ENCODE assay signal across 8 cellular contexts in genomic region chr16:57600048-57600835, GRCh38. TPM values are rescaled to one million over a fixed set of nuclear protein-coding genes. Genes with fewer than 3 reads are reported as not detected.
DNase-seq lines count a peak whose midpoint lies in the region; ATAC-seq and TF ChIP-seq lines count a peak whose summit lies in the region.

No MANE protein-coding gene starts in this region.

- TF ChIP-seq CTCF in CD14-positive monocyte (IDR thresholded peaks at IDR 0.05) (peak; percentile 42), ascending aorta (IDR thresholded peaks at IDR 0.05) (peak in 2 of 3 experiments; percentile 28 to 36)

- H3K4me3 Mint-ChIP-seq in CD14-positive monocyte, result no peak overlapping the region

- H3K36me3 ChIP-seq in ascending aorta, result no peaks in the 10 kb centered on the region

- no peak overlapping the region for H3K4me3 ChIP-seq in ascending aorta

- H3K27me3 Mint-ChIP-seq in CD14-positive monocyte (ENCODE audit: low read depth in 3 of 3), result peaks cover 12 to 27% (median 25%) of the 10 kb centered on the region in 3 donors

- peaks cover 15% of the 10 kb centered on the region for H3K4me1 Mint-ChIP-seq in CD14-positive monocyte

- H3K4me1 ChIP-seq in ascending aorta, result no peaks in the 10 kb centered on the region

- H3K9me3 ChIP-seq in ascending aorta, result peaks cover 0 to 6% of the 10 kb centered on the region in 2 donors

- ATAC-seq in GM18909 (IDR thresholded peaks at IDR 0.05; ENCODE audit: poor library complexity, unreplicated experiment), result peak; percentile 46
- no peak for ATAC-seq in GM18861 (IDR thresholded peaks at IDR 0.05; ENCODE audit: unreplicated experiment)

- DNase-seq in CD14-positive monocyte (ENCODE audit: low spot score) (no peak), NCI-H82 (lab: John Stamatoyannopoulos, UW) (peak; percentile 69), ascending aorta (ENCODE audit: low spot score in 2 of 2) (peak in 1 of 2 donors; percentile 61), iPS-NIHi7 (ENCODE audit: extremely low spot score) (peak; percentile 92), ureter (ENCODE audit: low spot score) (no peak)
- DNase-seq in stimulated activated CD4-positive, alpha-beta T cell treated with anti-CD3 and anti-CD28 coated beads, Interleukin-1b, Interleukin-23, amount 100 ng/mL, for 4 hours (ENCODE audit: low read depth in 2 of 2), result peak; percentile 15 to 31

- peaks cover 5 to 10% (median 7%) of the 10 kb centered on the region in 7 donors for H3K9me3 Mint-ChIP-seq in CD14-positive monocyte

- H3K27me3 ChIP-seq in ascending aorta, result no peaks in the 10 kb centered on the region

- H3K27ac Mint-ChIP-seq in CD14-positive monocyte, result no peak overlapping the region

- H3K36me3 Mint-ChIP-seq in CD14-positive monocyte, result no peaks in the 10 kb centered on the region

- H3K27ac ChIP-seq in ascending aorta, result no peak overlapping the region

- intact Hi-C loops in CD14-positive monocyte (cut with micrococcal nuclease), result no loop called here
- intact Hi-C loops in ascending aorta (cut with DNase I), result no loop called here

RNA-seq across cellular contexts. Expression of gene ADGRG1, which starts 28.2 kb away (rescaled TPM):
- under 1 TPM; 0.08 to 0.39 TPM for polyA plus RNA-seq in CD14-positive monocyte
- 343 TPM for total RNA-seq in ascending aorta
- total RNA-seq in ureter, result 201 TPM

RNA-seq across cellular contexts. Expression of gene ADGRG5, which starts 57.8 kb away (rescaled TPM):
- 1 to 10 TPM in 1 of 2 donors, under 1 TPM in 1; 0.97 to 1.2 TPM for polyA plus RNA-seq in CD14-positive monocyte
- total RNA-seq in ascending aorta, result not detected
- total RNA-seq in ureter, result 0.75 TPM

Comparison
In these comparisons a context has a peak if more than half of its experiments do, and no peak if none do; other contexts are left out.
1. DNase-seq: peak in NCI-H82 (single experiment), iPS-NIHi7 (single experiment) and stimulated activated CD4-positive, alpha-beta T cell treated with anti-CD3 and anti-CD28 coated beads, Interleukin-1b, Interleukin-23, amount 100 ng/mL, for 4 hours (2 of 2); none in CD14-positive monocyte (single experiment) and ureter (single experiment).